Comparison of ENCODE assay signal across 12 cellular contexts in genomic region chr19:11195169-11195568, GRCh38. TPM values are rescaled to one million over a fixed set of nuclear protein-coding genes. Genes with fewer than 3 reads are reported as not detected.
A peak's percentile ranks its signal among the peaks of the same experiment; 100 is the strongest.
DNase-seq lines count a peak whose midpoint lies in the region; ATAC-seq and TF ChIP-seq lines count a peak whose summit lies in the region.
"Had no signal": no experiment of that assay in that cellular context is flagged by ENCODE, and none has a peak within 500 bp of the region (broad histone marks: within the 10 kb centered on the region; RNA-seq: fewer than 3 reads in every experiment).

No MANE protein-coding gene starts in this region.

- H3K4me3 Mint-ChIP-seq in natural killer cell, result peak overlapping the region; percentile 21

- no peaks in the 10 kb centered on the region for H3K36me3 Mint-ChIP-seq in natural killer cell

- H3K27ac ChIP-seq in 22Rv1, result peak overlapping the region; percentile 95; the same call in 1 of the 2 replicates
- peak overlapping the region; percentile 87 to 100 for H3K27ac ChIP-seq in coronary artery

- H3K27ac Mint-ChIP-seq in natural killer cell, result no peak overlapping the region
- H3K27ac Mint-ChIP-seq: CD4-positive, alpha-beta T cell had no signal

- no peaks in the 10 kb centered on the region for H3K9me3 Mint-ChIP-seq in natural killer cell
- H3K9me3 Mint-ChIP-seq: CD4-positive, alpha-beta T cell had no signal

- peak overlapping the region; percentile 99 for H3K4me3 ChIP-seq in coronary artery

- H3K4me1 Mint-ChIP-seq in natural killer cell, result peaks cover 0 to 15% of the 10 kb centered on the region in 2 donors

- H3K27me3 Mint-ChIP-seq in natural killer cell (ENCODE audit: low read depth in 2 of 2), result peaks cover 0 to 3% of the 10 kb centered on the region in 2 donors

- DNase-seq in MV-4-11 (lab: John Stamatoyannopoulos, UW) (peak; percentile 44), coronary artery (ENCODE audit: low spot score) (no peak), natural killer cell (no peak), SK-N-DZ (ENCODE audit: low spot score) (no peak), COLO668 (lab: John Stamatoyannopoulos, UW; ENCODE audit: unreplicated experiment) (no peak)
- DNase-seq: activated naive CD4-positive, alpha-beta T cell treated with Interleukin-2 at 50 U/mL for 16 hours; CD4-positive, alpha-beta T cell; NCI-H1105 had no signal

- TF ChIP-seq CTCF in 22Rv1 (IDR thresholded peaks at IDR 0.05), result no peak
- TF ChIP-seq CTCF in coronary artery (IDR thresholded peaks at IDR 0.05), result no peak
- no peak for TF ChIP-seq CTCF in natural killer cell (IDR thresholded peaks at IDR 0.05)

- ATAC-seq in natural killer cell (no peak), HG02763 (IDR thresholded peaks at IDR 0.05; ENCODE audit: unreplicated experiment) (no peak), HG02798 (IDR thresholded peaks at IDR 0.05; ENCODE audit: poor library complexity, unreplicated experiment) (no peak)

- intact Hi-C loops in natural killer cell (cut with micrococcal nuclease), result no loop called here

RNA-seq across cellular contexts. Expression of gene KANK2, which starts 2.2 kb away (rescaled TPM):
- 1 to 10 TPM in 1 of 3 donors, under 1 TPM in 2; 0.82 to 1.3 (median 0.85) TPM for total RNA-seq in natural killer cell
- polyA plus RNA-seq in SK-N-DZ (2014; cell fraction: cytosol; rRNA removed), result 20.7 and 22.0 TPM in 2 replicates
- 14.7 and 21.7 TPM in 2 replicates for polyA plus RNA-seq in SK-N-DZ (2014; cell fraction: nucleus; rRNA removed)
- total RNA-seq: CD4-positive, alpha-beta T cell had no signal

RNA-seq across cellular contexts. Expression of gene SPC24, which starts 39.6 kb away (rescaled TPM):
- total RNA-seq in natural killer cell, result 1 to 10 TPM; 1.7 to 6.1 (median 4.1) TPM
- 120 and 144 TPM in 2 replicates for polyA plus RNA-seq in SK-N-DZ (2014; cell fraction: cytosol; rRNA removed)
- 99.3 and 99.7 TPM in 2 replicates for polyA plus RNA-seq in SK-N-DZ (2014; cell fraction: nucleus; rRNA removed)

RNA-seq across cellular contexts. Expression of gene ANGPTL8, which starts 44.2 kb away (rescaled TPM):
- not detected for total RNA-seq in natural killer cell
- not detected in 2 replicates for polyA plus RNA-seq in SK-N-DZ (2014; cell fraction: cytosol; rRNA removed)
- not detected in 2 replicates for polyA plus RNA-seq in SK-N-DZ (2014; cell fraction: nucleus; rRNA removed)
- total RNA-seq: CD4-positive, alpha-beta T cell; T-helper 2 cell treated with Interferon-gamma antibody and Interleukin-4, amounts not matched to agents 100 ng/mL and 5 ng/mL, for 36 hours had no signal
